1 cellular context compared by ENCODE assay signal in the genomic region with DNA sequence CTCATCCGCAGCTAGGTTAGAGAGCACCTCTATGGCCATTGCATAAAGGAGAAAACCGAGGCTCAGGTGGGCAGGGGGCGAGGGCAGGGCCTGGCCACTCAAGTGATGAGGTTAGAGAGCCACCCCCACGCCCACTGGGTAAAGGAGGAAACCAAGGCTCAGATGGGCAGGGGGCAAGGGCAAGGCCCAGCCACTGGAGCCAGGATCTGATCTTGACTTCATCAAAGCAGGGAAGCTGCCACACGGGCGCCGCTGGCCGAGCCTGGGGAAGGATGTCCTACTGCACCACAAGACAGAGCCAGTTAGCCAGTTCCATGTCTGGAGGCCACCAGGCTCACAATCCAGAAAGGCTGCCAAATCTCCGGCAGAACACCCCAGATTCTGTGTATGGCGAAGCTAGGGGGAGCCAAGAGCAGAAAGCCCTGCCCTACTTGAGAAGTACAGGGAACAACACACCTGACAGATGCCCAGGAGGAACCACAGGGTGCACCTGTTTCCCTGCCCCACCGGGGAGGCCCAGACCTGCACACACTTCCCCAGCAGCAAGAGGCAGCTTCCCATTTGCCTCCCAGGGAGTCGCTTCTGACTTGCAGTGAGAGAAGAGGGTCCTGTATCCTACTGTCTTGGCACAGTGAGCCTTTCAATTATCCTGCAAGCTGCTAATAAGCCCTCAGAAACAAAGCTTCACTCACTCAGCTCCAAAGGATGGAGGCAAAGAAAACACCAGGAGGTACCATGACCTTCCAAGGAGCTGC.
TF ChIP-seq lines count a peak whose summit lies in the region.

No MANE protein-coding gene starts in this region.

TF ChIP-seq in SK-N-SH treated with all-trans-retinoic acid at 6 μM for 48 hours, 23 proteins besides CTCF, POLR2A, EP300 and RAD21 (continued from another document):
- TF ChIP-seq GLIS3 (CRISPR knock-in tag; IDR thresholded peaks at IDR 0.05) (no peak), ZC3H10 (CRISPR knock-in tag; IDR thresholded peaks at IDR 0.05) (no peak), RARB (CRISPR knock-in tag; IDR thresholded peaks at IDR 0.05) (no peak), ZFP3 (CRISPR knock-in tag; IDR thresholded peaks at IDR 0.05) (no peak), ZNF565 (CRISPR knock-in tag; conservative IDR thresholded peaks at IDR 0.05; ENCODE audit: low read depth) (no peak), CSDC2 (CRISPR knock-in tag; IDR thresholded peaks at IDR 0.05) (no peak), ARNTL (CRISPR knock-in tag; IDR thresholded peaks at IDR 0.05; ENCODE audit: borderline replicate concordance, low read depth) (no peak), ZNF8 (CRISPR knock-in tag; IDR thresholded peaks at IDR 0.05) (no peak)
- TF ChIP-seq, protein P1, sequence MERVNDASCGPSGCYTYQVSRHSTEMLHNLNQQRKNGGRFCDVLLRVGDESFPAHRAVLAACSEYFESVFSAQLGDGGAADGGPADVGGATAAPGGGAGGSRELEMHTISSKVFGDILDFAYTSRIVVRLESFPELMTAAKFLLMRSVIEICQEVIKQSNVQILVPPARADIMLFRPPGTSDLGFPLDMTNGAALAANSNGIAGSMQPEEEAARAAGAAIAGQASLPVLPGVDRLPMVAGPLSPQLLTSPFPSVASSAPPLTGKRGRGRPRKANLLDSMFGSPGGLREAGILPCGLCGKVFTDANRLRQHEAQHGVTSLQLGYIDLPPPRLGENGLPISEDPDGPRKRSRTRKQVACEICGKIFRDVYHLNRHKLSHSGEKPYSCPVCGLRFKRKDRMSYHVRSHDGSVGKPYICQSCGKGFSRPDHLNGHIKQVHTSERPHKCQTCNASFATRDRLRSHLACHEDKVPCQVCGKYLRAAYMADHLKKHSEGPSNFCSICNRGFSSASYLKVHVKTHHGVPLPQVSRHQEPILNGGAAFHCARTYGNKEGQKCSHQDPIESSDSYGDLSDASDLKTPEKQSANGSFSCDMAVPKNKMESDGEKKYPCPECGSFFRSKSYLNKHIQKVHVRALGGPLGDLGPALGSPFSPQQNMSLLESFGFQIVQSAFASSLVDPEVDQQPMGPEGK (CRISPR knock-in tag; IDR thresholded peaks at IDR 0.05; ENCODE audit: borderline replicate concordance) = no peak
